1 cellular context compared by ENCODE assay signal in genomic region chr7:128859232-128860157, GRCh38.
TF ChIP-seq lines count a peak whose summit lies in the region.

No MANE protein-coding gene starts in this region.

TF ChIP-seq in K562, 482 proteins besides CTCF, POLR2A, EP300 and RAD21 (continued from another document and continues in another):
- peak; percentile 13; the same call in 1 of the 2 replicates for TF ChIP-seq MAFF (IDR thresholded peaks at IDR 0.05; ENCODE audit: low read length)
- TF ChIP-seq ZNF398 (CRISPR knock-in tag; IDR thresholded peaks at IDR 0.05), result no peak
- TF ChIP-seq CBX5 (IDR thresholded peaks at IDR 0.05; ENCODE audit: borderline replicate concordance, low read depth), result no peak
- TF ChIP-seq E4F1 (CRISPR knock-in tag; IDR thresholded peaks at IDR 0.05; ENCODE audit: borderline replicate concordance), result no peak
- no peak for TF ChIP-seq STAT5A (IDR thresholded peaks at IDR 0.05; ENCODE audit: borderline replicate concordance, low read length)
- no peak for TF ChIP-seq HLTF (IDR thresholded peaks at IDR 0.05)
- TF ChIP-seq STAT6 (CRISPR knock-in tag; IDR thresholded peaks at IDR 0.05), result no peak
- no peak for TF ChIP-seq FOXM1 (IDR thresholded peaks at IDR 0.05; ENCODE audit: low read depth)
- TF ChIP-seq FOXM1 (CRISPR knock-in tag; IDR thresholded peaks at IDR 0.05; ENCODE audit: low read depth), result no peak
- no peak for TF ChIP-seq CREBBP (IDR thresholded peaks at IDR 0.05; ENCODE audit: low read depth, low read length)
- 0 out of 2 replicates have a peak, but pooled peaks have one; percentile 43 for TF ChIP-seq ZNF431 (CRISPR knock-in tag; IDR thresholded peaks at IDR 0.05)
- TF ChIP-seq ZEB2 (IDR thresholded peaks at IDR 0.05), result no peak
- TF ChIP-seq SIN3A (IDR thresholded peaks at IDR 0.05; ENCODE audit: borderline replicate concordance in 2 of 2, control insufficient read depth in 1 of 2, low read depth in 2 of 2, low read length in 2 of 2), result no peak
- TF ChIP-seq CBX1 (IDR thresholded peaks at IDR 0.05; ENCODE audit: low read depth), result peak; percentile 8; the same call in 1 of the 2 replicates
- TF ChIP-seq JUND (IDR thresholded peaks at IDR 0.05; ENCODE audit: borderline replicate concordance, low read depth, low read length), result 0 out of 2 replicates have a peak, but pooled peaks have one; percentile 4
- TF ChIP-seq JUND (tag; IDR thresholded peaks at IDR 0.05; ENCODE audit: borderline replicate concordance, low read depth, low read length), result no peak
- no peak for TF ChIP-seq RBBP5 (IDR thresholded peaks at IDR 0.05; ENCODE audit: borderline replicate concordance, insufficient read depth, low read length, poor library complexity, severe bottlenecking)
- no peak for TF ChIP-seq POLR3G (IDR thresholded peaks at IDR 0.05; ENCODE audit: extremely low read depth, insufficient read length, insufficient replicate concordance)
- no peak for TF ChIP-seq PREB (CRISPR knock-in tag; IDR thresholded peaks at IDR 0.05)
- TF ChIP-seq ATF6 (CRISPR knock-in tag; IDR thresholded peaks at IDR 0.05), result no peak
- no peak for TF ChIP-seq MTA3 (IDR thresholded peaks at IDR 0.05; ENCODE audit: borderline replicate concordance)
- no peak for TF ChIP-seq ZBTB40 (IDR thresholded peaks at IDR 0.05)
- TF ChIP-seq ZBTB40 (CRISPR knock-in tag; IDR thresholded peaks at IDR 0.05), result no peak
- no peak for TF ChIP-seq ARID2 (IDR thresholded peaks at IDR 0.05)
- peak; percentile 30 for TF ChIP-seq ARHGAP35 (IDR thresholded peaks at IDR 0.05; ENCODE audit: partially characterized antibody)
